22 cellular contexts compared by ENCODE assay signal in the genomic region with DNA sequence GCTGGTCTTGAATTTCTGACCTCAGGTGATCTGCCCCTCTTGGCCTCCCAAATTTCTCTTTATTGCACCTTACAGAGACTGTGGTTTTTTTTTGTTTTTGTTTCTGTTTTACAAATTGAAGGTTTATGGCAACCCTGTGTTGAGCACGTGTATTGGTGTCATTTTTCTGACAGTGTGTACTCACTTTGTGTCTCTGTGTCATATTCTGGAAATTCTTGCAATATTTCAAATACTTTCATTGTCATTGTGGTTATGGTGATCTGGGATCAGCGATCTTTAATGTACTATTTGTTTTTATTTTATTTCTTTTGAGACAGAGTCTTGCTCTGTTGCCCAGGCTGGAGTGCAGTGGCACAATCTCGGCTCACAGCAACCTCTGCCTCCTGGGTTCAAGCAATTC.
"Had no signal": no experiment of that assay in that cellular context is flagged by ENCODE, and none has a peak within 500 bp of the region (broad histone marks: within the 10 kb centered on the region; RNA-seq: fewer than 3 reads in every experiment).

No MANE protein-coding gene starts in this region.

- H3K27me3 ChIP-seq: MG63, Peyer's patch, SJCRH30 had no signal

- H3K27ac ChIP-seq: HL-60, PC-9, Peyer's patch, SJCRH30 had no signal

- H2AFZ ChIP-seq: PC-9 had no signal

- H3K36me3 ChIP-seq: MG63, Peyer's patch, SJCRH30 had no signal

- H3K4me2 ChIP-seq: PC-9 had no signal

- H3K9me3 ChIP-seq: Peyer's patch, SJCRH30 had no signal

- H3K4me1 ChIP-seq: Peyer's patch, SJCRH30 had no signal

- DNase-seq: KBM-7; MG63; NCI-H1092 treated with DMSO at 0.1 percent for 48 hours; NCI-H1436; NCI-H187; NCI-H2029; NCI-H2081 treated with DMSO at 0.1 percent for 48 hours; NCI-H2171; NCI-H226; NCI-H446; NCI-H510A; NCI-H524 treated with DMSO at 0.1 percent for 48 hours; NCI-H69; NCI-H774; NK-92 treated with Interleukin-12 subunit alpha and Interleukin-12 subunit beta, amount 100 ng/mL, for 24 hours; PC-9; Peyer's patch; SHP77 treated with DMSO at 0.1 percent for 48 hours; SJCRH30 had no signal

- ATAC-seq: Right ventricle myocardium inferior, SK-N-SH treated with all-trans-retinoic acid at 6 μM for 48 hours had no signal

- H3K4me3 ChIP-seq: MG63, PC-9, Peyer's patch, SJCRH30 had no signal
